In genomic region chr5:176888865-176889165, GRCh38 we compare ENCODE assay signal across 21 cellular contexts. TPM values are rescaled to one million over a fixed set of nuclear protein-coding genes. Genes with fewer than 3 reads are reported as not detected.
"Had no signal": no experiment of that assay in that cellular context is flagged by ENCODE, and none has a peak within 500 bp of the region (broad histone marks: within the 10 kb centered on the region; RNA-seq: fewer than 3 reads in every experiment).

No MANE protein-coding gene starts in this region.

- H3K36me3 ChIP-seq: MG63 had no signal

- DNase-seq: IMR-90, Karpas-422, KG1, MG63, NCI-H1092, NCI-H1105 treated with DMSO at 0.1 percent for 48 hours, NCI-H1417 treated with DMSO at 0.1 percent for 48 hours, NCI-H146, NCI-H1694 treated with DMSO at 0.1 percent for 48 hours, NCI-H1930, NCI-H2081, NCI-H2227 treated with DMSO at 0.1 percent for 48 hours, NCI-H510A, NCI-H524 treated with DMSO at 0.1 percent for 48 hours, NCI-H69, NCI-H774, RPMI8226, SW 1271 had no signal

- H3K4me2 ChIP-seq: SK-N-SH had no signal

- H3K9me3 ChIP-seq: MG63, SK-N-SH had no signal

- H3K27me3 ChIP-seq: MG63 had no signal

- H3K9ac ChIP-seq: SK-N-SH had no signal

- H3K4me3 ChIP-seq: MG63 had no signal

RNA-seq across cellular contexts. Expression of gene HK3, which starts 10.3 kb away (rescaled TPM):
- total RNA-seq: HT-29, IMR-90, SK-MEL-5 had no signal
- polyA plus RNA-seq: IMR-90 had no signal
